Comparison of ENCODE assay signal across 14 cellular contexts in the genomic region with DNA sequence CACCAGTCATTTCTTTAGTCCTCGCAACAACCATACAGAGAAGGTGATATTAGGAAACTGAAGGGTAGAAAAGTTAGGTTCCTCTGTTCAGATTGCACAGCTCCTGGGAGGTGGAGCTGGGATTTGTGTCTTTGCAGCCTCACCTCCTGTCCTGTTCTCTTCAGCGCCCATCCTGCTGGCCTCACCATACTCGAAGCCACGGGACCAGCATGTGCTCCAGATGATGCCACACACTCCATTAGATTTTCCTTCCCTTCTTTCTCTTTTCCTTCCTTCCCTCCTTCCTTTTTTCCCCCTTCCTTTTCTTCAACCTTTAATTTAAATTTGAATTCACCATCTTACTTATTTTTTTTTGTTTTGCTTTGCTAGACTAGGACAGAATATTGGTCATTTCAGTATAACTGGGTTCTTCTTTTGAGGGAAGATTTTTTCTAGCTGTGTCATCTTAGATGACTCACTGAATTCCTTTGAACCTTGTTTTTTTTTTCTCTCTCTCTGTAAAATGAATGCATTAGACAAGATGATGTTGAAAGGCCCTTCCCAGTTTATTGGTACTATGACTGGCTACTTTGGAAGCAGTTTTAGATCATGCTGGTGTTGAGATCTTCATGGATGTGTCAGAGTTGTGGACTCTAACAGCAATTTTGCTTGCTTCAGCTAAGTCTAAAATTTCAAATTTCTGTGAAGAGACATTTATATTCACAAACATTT.
A peak's percentile ranks its signal among the peaks of the same experiment; 100 is the strongest.
DNase-seq lines count a peak whose midpoint lies in the region; ATAC-seq and TF ChIP-seq lines count a peak whose summit lies in the region.
"Had no signal": no experiment of that assay in that cellular context is flagged by ENCODE, and none has a peak within 500 bp of the region (broad histone marks: within the 10 kb centered on the region; RNA-seq: fewer than 3 reads in every experiment).

No MANE protein-coding gene starts in this region.

- H3K4me2 ChIP-seq in GM23248 (ENCODE audit: unreplicated experiment) (no peak overlapping the region), SK-N-SH (no peak overlapping the region), smooth muscle cell (no peak overlapping the region)

- peak in 1 of 2 experiments; percentile 61; a peak in 1 of 4 replicates for TF ChIP-seq EP300 in SK-N-SH (IDR thresholded peaks at IDR 0.05; ENCODE audit: borderline replicate concordance in 1 of 2, low read depth in 1 of 2, low read length in 1 of 2)

- no peak overlapping the region for H3K27ac Mint-ChIP-seq in stimulated activated effector memory CD8-positive, alpha-beta T cell treated with anti-CD3 and anti-CD28 coated beads, Interleukin-12 subunit alpha, Interleukin-12 subunit beta, amount 100 ng/mL, for 72 hours
- H3K27ac Mint-ChIP-seq: mesothelial cell of epicardium had no signal

- H3K27me3 ChIP-seq in GM23248 (replicated peaks; ENCODE audit: insufficient read depth) = no peaks in the 10 kb centered on the region
- no peaks in the 10 kb centered on the region for H3K27me3 ChIP-seq in SK-N-SH (ENCODE audit: insufficient read depth)
- no peaks in the 10 kb centered on the region for H3K27me3 ChIP-seq in smooth muscle cell (ENCODE audit: low read depth)

- H3K4me1 ChIP-seq in GM23248 (ENCODE audit: insufficient read depth) = no peaks in the 10 kb centered on the region; the same call in none of the 2 replicates
- peaks cover 0 to 8% of the 10 kb centered on the region in 2 experiments; a peak in 1 of 4 replicates for H3K4me1 ChIP-seq in SK-N-SH (ENCODE audit: control insufficient read depth in 1 of 2, insufficient read depth in 2 of 2, low read depth in 1 of 2, low read length in 1 of 2)
- no peaks in the 10 kb centered on the region for H3K4me1 ChIP-seq in smooth muscle cell (ENCODE audit: low read depth)

- no peak overlapping the region for H3K4me3 Mint-ChIP-seq in stimulated activated effector memory CD8-positive, alpha-beta T cell treated with anti-CD3 and anti-CD28 coated beads, Interleukin-12 subunit alpha, Interleukin-12 subunit beta, amount 100 ng/mL, for 72 hours
- H3K4me3 Mint-ChIP-seq: mesothelial cell of epicardium had no signal

- no peak overlapping the region for H3K4me3 ChIP-seq in GM23248
- no peak overlapping the region for H3K4me3 ChIP-seq in SK-N-SH (ENCODE audit: low read depth in 2 of 2, low read length in 1 of 2)
- no peak overlapping the region for H3K4me3 ChIP-seq in fibroblast of pulmonary artery (replicated peaks; ENCODE audit: low read depth, low read length)
- no peak overlapping the region for H3K4me3 ChIP-seq in smooth muscle cell
- H3K4me3 ChIP-seq: coronary artery, SK-N-MC had no signal

- H2AFZ ChIP-seq in GM23248 (no peak overlapping the region), SK-N-SH (ENCODE audit: low read depth) (peak overlapping the region; percentile 21; the same call in 1 of the 2 replicates), smooth muscle cell (ENCODE audit: low read depth) (no peak overlapping the region)

- POLR2A ChIA-PET in SK-N-SH (lab: Yijun Ruan, JAX) = no interaction called here

- peaks cover 23% of the 10 kb centered on the region for H3K9me3 Mint-ChIP-seq in stimulated activated effector memory CD8-positive, alpha-beta T cell treated with anti-CD3 and anti-CD28 coated beads, Interleukin-12 subunit alpha, Interleukin-12 subunit beta, amount 100 ng/mL, for 72 hours
- H3K9me3 Mint-ChIP-seq: mesothelial cell of epicardium had no signal

- H3K36me3 Mint-ChIP-seq in stimulated activated effector memory CD8-positive, alpha-beta T cell treated with anti-CD3 and anti-CD28 coated beads, Interleukin-12 subunit alpha, Interleukin-12 subunit beta, amount 100 ng/mL, for 72 hours = no peaks in the 10 kb centered on the region
- H3K36me3 Mint-ChIP-seq: mesothelial cell of epicardium had no signal

- CTCF ChIA-PET in SK-N-SH (lab: Yijun Ruan, JAX) = interaction anchor here (0.7 kb wide), 1 partner anchor 140 kb away, joined by 4 read pairs; no protein-coding TSS in a partner anchor

- peak overlapping the region; percentile 43 for H3K27ac ChIP-seq in GM23248
- peak overlapping the region in 1 of 2 experiments; percentile 65; a peak in 2 of 4 replicates for H3K27ac ChIP-seq in SK-N-SH (ENCODE audit: low read depth in 2 of 2, low read length in 1 of 2)
- H3K27ac ChIP-seq in smooth muscle cell (ENCODE audit: low read depth) = peak overlapping the region; percentile 30
- H3K27ac ChIP-seq: coronary artery, SK-N-MC had no signal

- H3K9me3 ChIP-seq in GM23248 (ENCODE audit: low read depth) (no peaks in the 10 kb centered on the region), SK-N-SH (no peaks in the 10 kb centered on the region), smooth muscle cell (replicated peaks; ENCODE audit: low read depth) (no peaks in the 10 kb centered on the region)

- H3K9ac ChIP-seq in GM23248 (no peak overlapping the region), SK-N-SH (no peak overlapping the region), smooth muscle cell (ENCODE audit: low read depth) (no peak overlapping the region)

- H3F3A ChIP-seq in GM23248 (ENCODE audit: insufficient read depth) (0 out of 2 replicates have a peak, but pooled peaks cover 5% of the 10 kb centered on the region), SK-N-SH (replicated peaks; ENCODE audit: insufficient read depth) (peaks cover 15% of the 10 kb centered on the region), smooth muscle cell (ENCODE audit: low read depth) (no peaks in the 10 kb centered on the region)

- in situ Hi-C loops in GM23248 (cut with MboI) = no loop called here

- intact Hi-C loops in cardiac septum (cut with DNase I) = no loop called here

- no peak for TF ChIP-seq CTCF in SK-N-SH (IDR thresholded peaks at IDR 0.05)
- no peak for TF ChIP-seq CTCF in fibroblast of pulmonary artery (IDR thresholded peaks at IDR 0.05; ENCODE audit: low read length, missing control alignments)
- no peak for TF ChIP-seq CTCF in smooth muscle cell (IDR thresholded peaks at IDR 0.05; ENCODE audit: borderline replicate concordance, insufficient read depth, poor library complexity, severe bottlenecking)

- H3K4me1 Mint-ChIP-seq in stimulated activated effector memory CD8-positive, alpha-beta T cell treated with anti-CD3 and anti-CD28 coated beads, Interleukin-12 subunit alpha, Interleukin-12 subunit beta, amount 100 ng/mL, for 72 hours = no peaks in the 10 kb centered on the region
- H3K4me1 Mint-ChIP-seq: mesothelial cell of epicardium had no signal

- H3K9me2 ChIP-seq in GM23248 (ENCODE audit: insufficient read depth) (no peaks in the 10 kb centered on the region), SK-N-SH (no peaks in the 10 kb centered on the region)

- H3K79me2 ChIP-seq in GM23248 (ENCODE audit: insufficient read depth) = no peaks in the 10 kb centered on the region
- no peaks in the 10 kb centered on the region for H3K79me2 ChIP-seq in SK-N-SH (ENCODE audit: insufficient read depth)
- no peaks in the 10 kb centered on the region for H3K79me2 ChIP-seq in smooth muscle cell (ENCODE audit: low read depth)

- ATAC-seq in stimulated activated effector memory CD8-positive, alpha-beta T cell treated with anti-CD3 and anti-CD28 coated beads, Interleukin-12 subunit alpha, Interleukin-12 subunit beta, amount 100 ng/mL, for 72 hours = no peak
- no peak for ATAC-seq in GM19397 (IDR thresholded peaks at IDR 0.05; ENCODE audit: unreplicated experiment)
- ATAC-seq in GM18907 (IDR thresholded peaks at IDR 0.05; ENCODE audit: unreplicated experiment) = no peak

- H3K36me3 ChIP-seq in GM23248 (ENCODE audit: low read depth) (no peaks in the 10 kb centered on the region), SK-N-SH (replicated peaks in 1 of 2; ENCODE audit: control insufficient read depth in 1 of 2, insufficient read depth in 2 of 2, low read length in 1 of 2) (no peaks in the 10 kb centered on the region), smooth muscle cell (ENCODE audit: low read depth) (no peaks in the 10 kb centered on the region)

- WGBS in GM23248 (ENCODE audit: low coverage in 1 of 2, low lambda C conversion rate in 2 of 2, missing lambda C conversion rate in 2 of 2), 2 experiments = 62 to 69% methylated on average over 4 of the region's 4 CpGs
- 61% methylated on average over 4 of the region's 4 CpGs for WGBS in SK-N-SH (ENCODE audit: low lambda C conversion rate)
- WGBS in smooth muscle cell (ENCODE audit: low lambda C conversion rate) = 97% methylated on average over 4 of the region's 4 CpGs

- TF ChIP-seq RAD21 in SK-N-SH (IDR thresholded peaks at IDR 0.05; ENCODE audit: low read length) = no peak

- DNase-seq in GM23248 (peak; percentile 77), SK-N-SH (no peak), fibroblast of pulmonary artery (ENCODE audit: low read depth) (peak; percentile 60), smooth muscle cell (lab: John Stamatoyannopoulos, UW; ENCODE audit: unreplicated experiment) (no peak), cardiac septum (ENCODE audit: low spot score) (no peak)
- DNase-seq in stimulated activated effector memory CD8-positive, alpha-beta T cell treated with anti-CD3 and anti-CD28 coated beads, Interleukin-12 subunit alpha, Interleukin-12 subunit beta, amount 100 ng/mL, for 72 hours (ENCODE audit: low spot score in 2 of 2) = no peak
- DNase-seq: activated CD4-positive, alpha-beta T cell treated with anti-CD3 and anti-CD28 coated beads for 4 hours; activated gamma-delta T cell; DMS79 had no signal

- no peaks in the 10 kb centered on the region for H4K20me1 ChIP-seq in GM23248 (ENCODE audit: insufficient read depth)
- no peaks in the 10 kb centered on the region for H4K20me1 ChIP-seq in SK-N-SH (ENCODE audit: insufficient read depth)
- no peaks in the 10 kb centered on the region for H4K20me1 ChIP-seq in smooth muscle cell (ENCODE audit: low read depth)

TF ChIP-seq in SK-N-SH, 30 proteins besides CTCF, POLR2A, EP300 and RAD21 (continues in another document):
- TF ChIP-seq MXI1 (IDR thresholded peaks at IDR 0.05; ENCODE audit: low read depth, low read length) = no peak
- TF ChIP-seq, protein P1, sequence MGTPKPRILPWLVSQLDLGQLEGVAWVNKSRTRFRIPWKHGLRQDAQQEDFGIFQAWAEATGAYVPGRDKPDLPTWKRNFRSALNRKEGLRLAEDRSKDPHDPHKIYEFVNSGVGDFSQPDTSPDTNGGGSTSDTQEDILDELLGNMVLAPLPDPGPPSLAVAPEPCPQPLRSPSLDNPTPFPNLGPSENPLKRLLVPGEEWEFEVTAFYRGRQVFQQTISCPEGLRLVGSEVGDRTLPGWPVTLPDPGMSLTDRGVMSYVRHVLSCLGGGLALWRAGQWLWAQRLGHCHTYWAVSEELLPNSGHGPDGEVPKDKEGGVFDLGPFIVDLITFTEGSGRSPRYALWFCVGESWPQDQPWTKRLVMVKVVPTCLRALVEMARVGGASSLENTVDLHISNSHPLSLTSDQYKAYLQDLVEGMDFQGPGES (IDR thresholded peaks at IDR 0.05; ENCODE audit: low read depth, low read length) = no peak
- no peak for TF ChIP-seq YY1 (IDR thresholded peaks at IDR 0.05; ENCODE audit: low read depth)
- TF ChIP-seq, protein P2, sequence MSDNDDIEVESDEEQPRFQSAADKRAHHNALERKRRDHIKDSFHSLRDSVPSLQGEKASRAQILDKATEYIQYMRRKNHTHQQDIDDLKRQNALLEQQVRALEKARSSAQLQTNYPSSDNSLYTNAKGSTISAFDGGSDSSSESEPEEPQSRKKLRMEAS (IDR thresholded peaks at IDR 0.05; ENCODE audit: low read depth) = 0 out of 2 replicates have a peak, but pooled peaks have one; percentile 61
- no peak for TF ChIP-seq NRF1 (IDR thresholded peaks at IDR 0.05; ENCODE audit: low read depth, low read length)
- TF ChIP-seq TEAD4 (IDR thresholded peaks at IDR 0.05; ENCODE audit: borderline replicate concordance, insufficient read depth) = peak; percentile 72; the same call in 1 of the 2 replicates

Comparison
In these comparisons a context has a peak if more than half of its experiments do, and no peak if none do; other contexts are left out.
1. DNase-seq: peak in GM23248 (single experiment) and fibroblast of pulmonary artery (single experiment); none in SK-N-SH (single experiment), smooth muscle cell (single experiment), stimulated activated effector memory CD8-positive, alpha-beta T cell treated with anti-CD3 and anti-CD28 coated beads, Interleukin-12 subunit alpha, Interleukin-12 subunit beta, amount 100 ng/mL, for 72 hours (0 of 2) and cardiac septum (single experiment).